Comparison of ENCODE assay signal across 17 cellular contexts in genomic region chr10:7697304-7697822, GRCh38. TPM values are rescaled to one million over a fixed set of nuclear protein-coding genes. Genes with fewer than 3 reads are reported as not detected.
"Had no signal": no experiment of that assay in that cellular context is flagged by ENCODE, and none has a peak within 500 bp of the region (broad histone marks: within the 10 kb centered on the region; RNA-seq: fewer than 3 reads in every experiment).

No MANE protein-coding gene starts in this region.

- H3K4me3 ChIP-seq: lower lobe of right lung, neural progenitor cell, ovary, tibial nerve had no signal

- H3K27ac ChIP-seq: neural progenitor cell, ovary, tibial nerve, VCaP had no signal

- DNase-seq: activated CD4-positive, alpha-beta T cell treated with anti-CD3 and anti-CD28 coated beads for 1 hour; activated CD4-positive, alpha-beta T cell treated with anti-CD3 and anti-CD28 coated beads, Interleukin-2, amount 50 U/mL, for 4 hours; activated naive CD4-positive, alpha-beta T cell treated with anti-CD3 and anti-CD28 coated beads for 36 hours; activated naive CD8-positive, alpha-beta T cell treated with anti-CD3 and anti-CD28 coated beads, Interleukin-2, amount 50 U/mL, for 24 hours; foreskin fibroblast; midbrain; ovary; stimulated activated CD4-positive, alpha-beta T cell treated with anti-CD3 and anti-CD28 coated beads, Interleukin-2, amount 100 ng/mL, for 48 hours had no signal

- H3K36me3 ChIP-seq: lower lobe of right lung, neural progenitor cell, ovary, tibial nerve had no signal

- H3K27me3 ChIP-seq: neural progenitor cell, ovary, tibial nerve had no signal

- ATAC-seq: activated naive CD8-positive, alpha-beta T cell treated with anti-CD3 and anti-CD28 coated beads, Interleukin-2, amount 50 U/mL, for 24 hours; esophagus mucosa; stimulated activated memory B cell treated with anti-CD40 and anti-IgM and Interleukin-4, amounts not matched to agents 10 μg/mL and 1 μg/mL and 100 μg/mL, for 72 hours had no signal

- H3K4me2 ChIP-seq: neural progenitor cell had no signal

- H3K9ac ChIP-seq: neural progenitor cell had no signal

- H3K4me1 ChIP-seq: lower lobe of right lung, neural progenitor cell, tibial nerve had no signal

- H3K9me3 ChIP-seq: ovary had no signal

- H2AFZ ChIP-seq: neural progenitor cell had no signal

RNA-seq across cellular contexts. Expression of gene ITIH2, which starts 5.8 kb away (rescaled TPM):
- total RNA-seq: activated naive CD4-positive, alpha-beta T cell treated with anti-CD3 and anti-CD28 coated beads for 36 hours; activated T-helper 2 cell treated with anti-CD3 and anti-CD28 coated beads, Interferon-gamma antibody, Interleukin-2, Interleukin-4, amounts not matched to agents 10 μg/mL and 5 μg/mL and 100 μg/mL, durations not matched to agents 14 hours and 24 hours and 36 hours; esophagus mucosa; kidney epithelial cell; tibial nerve had no signal
- polyA plus RNA-seq: aorta had no signal

RNA-seq across cellular contexts. Expression of gene ITIH5, which starts 30.6 kb away (rescaled TPM):
- total RNA-seq: activated naive CD4-positive, alpha-beta T cell treated with anti-CD3 and anti-CD28 coated beads for 36 hours; activated T-helper 2 cell treated with anti-CD3 and anti-CD28 coated beads, Interferon-gamma antibody, Interleukin-2, Interleukin-4, amounts not matched to agents 10 μg/mL and 5 μg/mL and 100 μg/mL, durations not matched to agents 14 hours and 24 hours and 36 hours had no signal
